In the genomic region with DNA sequence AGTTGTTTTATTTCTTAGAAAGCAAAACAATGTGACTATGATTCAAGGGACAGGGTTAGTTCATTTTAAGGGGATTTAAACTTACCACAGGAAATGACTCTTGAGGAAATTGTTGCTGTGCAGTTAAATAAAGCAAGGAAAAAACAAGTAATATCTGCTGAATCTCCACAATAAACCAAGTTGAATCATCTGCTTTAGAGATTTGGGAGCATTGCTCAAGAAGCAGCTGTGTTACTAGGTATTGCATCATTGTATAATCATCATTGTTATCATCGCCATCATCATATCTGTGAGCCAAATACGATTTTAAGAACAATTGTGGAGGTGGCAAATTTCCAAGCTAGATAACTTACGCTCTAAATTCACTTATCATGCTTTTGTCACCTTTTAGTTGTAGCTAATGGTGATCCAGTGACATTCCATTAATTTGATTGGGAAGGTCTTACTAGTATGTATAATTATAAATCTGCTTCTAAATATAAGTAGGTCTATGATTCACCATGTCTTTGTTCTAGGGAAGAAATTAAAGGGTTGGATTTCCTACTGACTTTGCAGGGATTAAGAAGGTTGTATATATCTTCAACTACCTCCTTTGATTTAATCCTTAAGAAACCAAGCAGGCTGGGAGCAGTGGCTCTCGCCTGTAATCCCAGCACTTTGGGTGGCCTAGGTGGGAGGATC, we compare ENCODE assay signal across 9 cellular contexts. TPM values are rescaled to one million over a fixed set of nuclear protein-coding genes. Genes with fewer than 3 reads are reported as not detected.
A peak's percentile ranks its signal among the peaks of the same experiment; 100 is the strongest.
DNase-seq lines count a peak whose midpoint lies in the region; ATAC-seq and TF ChIP-seq lines count a peak whose summit lies in the region.
"Had no signal": no experiment of that assay in that cellular context is flagged by ENCODE, and none has a peak within 500 bp of the region (broad histone marks: within the 10 kb centered on the region; RNA-seq: fewer than 3 reads in every experiment).

No MANE protein-coding gene starts in this region.

- DNase-seq in ELR (ENCODE audit: low read depth) (peak; percentile 98), NCI-H460 (ENCODE audit: extremely low read depth, low read depth) (peak; percentile 65), cerebellar cortex (ENCODE audit: low spot score) (peak; percentile 3), non-pigmented ciliary epithelial cell (ENCODE audit: low read depth) (peak; percentile 93), germinal center (ENCODE audit: low spot score) (no peak), dorsolateral prefrontal cortex (no peak), NCI-H2029 treated with DMSO at 0.1 percent for 48 hours (lab: John Stamatoyannopoulos, UW) (no peak), T-cell (no peak)
- DNase-seq: stimulated activated CD4-positive, alpha-beta T cell treated with anti-CD3 and anti-CD28 coated beads, Interleukin-4, amount 100 ng/mL, for 24 hours had no signal

- no peak overlapping the region for H3K4me3 ChIP-seq in dorsolateral prefrontal cortex

- no peak for TF ChIP-seq CTCF in dorsolateral prefrontal cortex (IDR thresholded peaks at IDR 0.05 in 54 of 56, conservative IDR thresholded peaks at IDR 0.05 in 2 of 56; ENCODE audit: low read depth in 1 of 56, partially characterized antibody in 56 of 56)

- no peaks in the 10 kb centered on the region for H3K36me3 Mint-ChIP-seq in T-cell

- ATAC-seq in T-cell (replicated peaks in 1 of 4), result no peak

- CTCF ChIA-PET in T-cell (lab: Charles Lee), result no interaction called here

- no peak overlapping the region for H3K4me3 Mint-ChIP-seq in T-cell

- H3K27ac ChIP-seq in dorsolateral prefrontal cortex, result no peak overlapping the region

- no peak overlapping the region for H3K27ac Mint-ChIP-seq in T-cell

- H3K27me3 Mint-ChIP-seq in T-cell, result peaks cover 10 to 27% of the 10 kb centered on the region in 2 donors

- POLR2A ChIA-PET in T-cell (lab: Charles Lee), result no interaction called here

- H3K4me1 Mint-ChIP-seq in T-cell, result no peaks in the 10 kb centered on the region

- intact Hi-C loops in dorsolateral prefrontal cortex (cut with DNase I), result no loop called here

- H3K27me3 ChIP-seq in dorsolateral prefrontal cortex, result peaks cover 0 to 19% (median 0%) of the 10 kb centered on the region in 45 donors

- no peaks in the 10 kb centered on the region for H3K9me3 Mint-ChIP-seq in T-cell

RNA-seq across cellular contexts. Expression of a gene that starts 19.9 kb away (rescaled TPM):
- total RNA-seq in NCI-H460 (2014; rRNA removed; shearing (Covaris generic)), result 2.8 and 4.6 TPM in 2 replicates
- 0.93 and 1.7 TPM in 2 replicates for polyA plus RNA-seq in NCI-H460 (2014; cell fraction: nucleus; rRNA removed)
- total RNA-seq in dorsolateral prefrontal cortex (not detected), T-cell (not detected)

RNA-seq across cellular contexts. Expression of a gene that starts 35.7 kb away (rescaled TPM):
- not detected in 2 replicates for total RNA-seq in NCI-H460 (2014; rRNA removed; shearing (Covaris generic))
- polyA plus RNA-seq in NCI-H460 (2014; cell fraction: nucleus; rRNA removed), result not detected in 2 replicates
- total RNA-seq in dorsolateral prefrontal cortex, result 10 to 100 TPM in 2 of 120 experiments, 1 to 10 TPM in 15, under 1 TPM in 19, not detected in 84; 0.16 to 17.5 (median 0.93) TPM
- not detected for total RNA-seq in T-cell

RNA-seq across cellular contexts. Expression of a gene that starts 37.5 kb away (rescaled TPM):
- total RNA-seq in NCI-H460 (2014; rRNA removed; shearing (Covaris generic)), result 23.3 and 25.2 TPM in 2 replicates
- 6.6 and 10.1 TPM in 2 replicates for polyA plus RNA-seq in NCI-H460 (2014; cell fraction: nucleus; rRNA removed)
- total RNA-seq in dorsolateral prefrontal cortex (not detected), T-cell (not detected)

RNA-seq across cellular contexts. Expression of a gene that starts 54.9 kb away (rescaled TPM):
- not detected in 2 replicates for total RNA-seq in NCI-H460 (2014; rRNA removed; shearing (Covaris generic))
- not detected in 2 replicates for polyA plus RNA-seq in NCI-H460 (2014; cell fraction: nucleus; rRNA removed)
- not detected for total RNA-seq in dorsolateral prefrontal cortex
- not detected for total RNA-seq in T-cell

Comparison
In these comparisons a context has a peak if more than half of its experiments do, and no peak if none do; other contexts are left out.
1. DNase-seq: peak in ELR (single experiment), NCI-H460 (single experiment), cerebellar cortex (single experiment) and non-pigmented ciliary epithelial cell (single experiment); none in germinal center (single experiment), dorsolateral prefrontal cortex (0 of 10), NCI-H2029 treated with DMSO at 0.1 percent for 48 hours (single experiment) and T-cell (0 of 34).
2. RNA of a gene that starts 37.5 kb away (total RNA-seq): 23.3 to 25.2 TPM in NCI-H460; not detected in T-cell and not detected in dorsolateral prefrontal cortex; every median in the first group is over 10 times any median in the second.